ENCODE assay signal across 26 cellular contexts in the genomic region with DNA sequence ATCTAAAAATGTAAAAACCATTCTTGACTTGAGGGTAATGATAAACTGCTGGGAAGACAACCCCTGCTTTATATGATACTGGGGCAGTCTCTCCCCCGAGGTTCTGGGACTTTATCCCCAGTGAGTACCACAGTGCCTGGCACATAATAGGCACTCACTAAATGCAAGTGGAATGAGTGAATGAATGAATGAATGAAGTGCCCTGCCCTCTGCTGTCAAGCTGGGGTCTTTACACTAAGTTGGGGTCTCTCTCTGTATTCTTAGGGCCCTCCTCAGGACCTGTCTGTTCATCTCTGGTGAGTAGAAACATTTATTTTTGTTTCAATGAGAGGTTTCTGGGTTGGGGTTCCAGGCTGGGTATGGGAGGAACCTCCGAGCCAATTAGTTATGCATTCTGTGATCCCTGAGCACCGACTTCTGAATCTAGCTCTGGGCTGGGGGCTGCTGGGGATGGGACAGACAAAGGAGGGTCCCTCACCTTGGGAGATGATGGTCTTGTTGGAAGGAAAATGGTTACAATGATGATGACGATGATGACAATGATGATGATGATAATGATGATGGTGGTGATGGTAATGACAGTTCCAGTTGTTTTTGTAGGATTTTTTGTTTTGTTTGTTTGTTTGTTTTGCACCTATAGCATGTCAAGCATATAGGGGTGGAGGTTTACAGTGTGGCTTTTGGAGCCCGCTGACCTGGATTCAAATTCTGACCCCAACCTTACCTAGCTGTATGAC. TPM values are rescaled to one million over a fixed set of nuclear protein-coding genes. Genes with fewer than 3 reads are reported as not detected.
A peak's percentile ranks its signal among the peaks of the same experiment; 100 is the strongest.
DNase-seq lines count a peak whose midpoint lies in the region; ATAC-seq, FAIRE-seq and TF ChIP-seq lines count a peak whose summit lies in the region.
"Had no signal": no experiment of that assay in that cellular context is flagged by ENCODE, and none has a peak within 500 bp of the region (broad histone marks: within the 10 kb centered on the region; RNA-seq: fewer than 3 reads in every experiment).

No MANE protein-coding gene starts in this region.

- CTCF ChIA-PET in CD4-positive, alpha-beta T cell (lab: Charles Lee): interaction anchor here (1.2 kb wide), 1 partner anchor 20 kb away, joined by 3 read pairs; no protein-coding TSS in a partner anchor
- CTCF ChIA-PET in activated CD8-positive, alpha-beta T cell treated with anti-CD3 and anti-CD28 coated beads, Interleukin-2, amount 10 ng/mL, durations not matched to agents 7 days and 5 days (lab: Charles Lee): no interaction called here
- CTCF ChIA-PET in HepG2 (lab: Yijun Ruan, JAX; ENCODE audit: low intra/inter-chr PET ratio, low total read pairs): no interaction called here

- H3K9ac ChIP-seq in HepG2 (ENCODE audit: insufficient read depth, low read depth, low read length): no peak overlapping the region

- peaks cover 5% of the 10 kb centered on the region for H3K4me1 Mint-ChIP-seq in T-helper 1 cell treated with Interleukin-12 subunit alpha and Interleukin-12 subunit beta and Interleukin-4 antibody, amounts not matched to agents 30 μg/mL and 1 μg/mL, for 36 hours (ENCODE audit: low read depth)
- peaks cover 7% of the 10 kb centered on the region for H3K4me1 Mint-ChIP-seq in CD4-positive, alpha-beta T cell (ENCODE audit: low read depth)
- H3K4me1 Mint-ChIP-seq in activated CD8-positive, alpha-beta T cell treated with anti-CD3 and anti-CD28 coated beads, Interleukin-2, amount 10 ng/mL, durations not matched to agents 7 days and 5 days (ENCODE audit: low read depth): peaks cover 2% of the 10 kb centered on the region

- no peak overlapping the region for H3K27ac ChIP-seq in CD4-positive, alpha-beta T cell (ENCODE audit: low read depth, low read length)
- no peak overlapping the region for H3K27ac ChIP-seq in HepG2 (ENCODE audit: extremely low read length, insufficient read depth, low read length)
- H3K27ac ChIP-seq: 22Rv1, body of pancreas, thoracic aorta had no signal

- POLR2A ChIA-PET in CD4-positive, alpha-beta T cell (lab: Charles Lee): interaction anchor here (1.0 kb wide), 1 partner anchor 105 kb away, joined by 4 read pairs; no protein-coding TSS in a partner anchor
- POLR2A ChIA-PET in activated CD8-positive, alpha-beta T cell treated with anti-CD3 and anti-CD28 coated beads, Interleukin-2, amount 10 ng/mL, durations not matched to agents 7 days and 5 days (lab: Charles Lee): no interaction called here
- POLR2A ChIA-PET in HepG2 (lab: Yijun Ruan, JAX): no interaction called here

- intact Hi-C loops in CD4-positive, alpha-beta T cell (cut with DNase I, micrococcal nuclease): no loop called here
- intact Hi-C loops in HepG2 (cut with micrococcal nuclease; ENCODE audit: unreplicated experiment): no loop called here

- H3K27me3 ChIP-seq in CD4-positive, alpha-beta T cell (ENCODE audit: control insufficient read depth, insufficient read depth, low read length): no peaks in the 10 kb centered on the region
- no peaks in the 10 kb centered on the region for H3K27me3 ChIP-seq in HepG2 (ENCODE audit: control insufficient read depth in 1 of 2, insufficient read depth in 2 of 2, low read length in 2 of 2)
- H3K27me3 ChIP-seq: body of pancreas had no signal

- H2AFZ ChIP-seq in HepG2 (ENCODE audit: low read length): no peak overlapping the region

- H3K79me2 ChIP-seq in HepG2 (ENCODE audit: insufficient read depth, low read length): no peaks in the 10 kb centered on the region

- no peak for TF ChIP-seq RAD21 in HepG2 (CRISPR knock-in tag; IDR thresholded peaks at IDR 0.05)

- no peaks in the 10 kb centered on the region for H3K9me3 ChIP-seq in CD4-positive, alpha-beta T cell (ENCODE audit: control insufficient read depth, low read length)
- no peaks in the 10 kb centered on the region for H3K9me3 ChIP-seq in HepG2 (ENCODE audit: low read length)
- H3K9me3 ChIP-seq: body of pancreas, thoracic aorta had no signal

- no peak for TF ChIP-seq CTCF in CD4-positive, alpha-beta T cell (IDR thresholded peaks at IDR 0.05)
- TF ChIP-seq CTCF in HepG2 (CRISPR knock-in tag; IDR thresholded peaks at IDR 0.05): no peak

- H3K36me3 Mint-ChIP-seq in T-helper 1 cell treated with Interleukin-12 subunit alpha and Interleukin-12 subunit beta and Interleukin-4 antibody, amounts not matched to agents 30 μg/mL and 1 μg/mL, for 36 hours (ENCODE audit: low read depth): peaks cover 23% of the 10 kb centered on the region
- peaks cover 58% of the 10 kb centered on the region for H3K36me3 Mint-ChIP-seq in CD4-positive, alpha-beta T cell (ENCODE audit: low read depth)
- H3K36me3 Mint-ChIP-seq in activated CD8-positive, alpha-beta T cell treated with anti-CD3 and anti-CD28 coated beads, Interleukin-2, amount 10 ng/mL, durations not matched to agents 7 days and 5 days (ENCODE audit: low read depth): peaks cover 37% of the 10 kb centered on the region

- FAIRE-seq in HepG2 (lab: Jason Lieb, UNC): no peak
- FAIRE-seq: urothelium cell line had no signal

- no peak overlapping the region for H3K4me3 ChIP-seq in HepG2 (replicated peaks in 1 of 3; ENCODE audit: insufficient read depth in 1 of 3, low read depth in 2 of 3, low read length in 3 of 3)
- H3K4me3 ChIP-seq: body of pancreas, thoracic aorta had no signal

- no peak for DNase-seq in T-helper 1 cell
- DNase-seq in CD4-positive, alpha-beta T cell: no peak
- no peak for DNase-seq in activated CD8-positive, alpha-beta T cell treated with anti-CD3 and anti-CD28 coated beads, Interleukin-2, amount 10 ng/mL, durations not matched to agents 7 days and 5 days
- DNase-seq in HepG2 (ENCODE audit: low spot score): no peak
- no peak for DNase-seq in NCI-H69 (lab: John Stamatoyannopoulos, UW)
- no peak for DNase-seq in activated gamma-delta T cell (lab: John Stamatoyannopoulos, UW)
- DNase-seq: body of pancreas; cerebellar nuclear complex; DMS 273 treated with DMSO at 0.1 percent for 48 hours; GOT3; left ventricle myocardium superior; NCI-H1048; NCI-H187; NCI-H2171 treated with DMSO at 0.1 percent for 48 hours; NCI-H524; NK-92 treated with Interleukin-12 subunit alpha and Interleukin-12 subunit beta, amount 100 ng/mL, for 24 hours; Right ventricle myocardium superior; stimulated activated naive CD8-positive, alpha-beta T cell treated with anti-CD3 and anti-CD28 coated beads, Interleukin-15, Interleukin-2, amounts not matched to agents 100 U/mL and 50 U/mL, for 24 hours; T1000 had no signal

- in situ Hi-C loops in HepG2 (cut with HindIII; ENCODE audit: extremely low pct_ligation_motif_present, low pct_unique_long_range_greater_than_20kb): no loop called here

- 15% methylated on average over 5 of the region's 5 CpGs for WGBS in HepG2 (ENCODE audit: low lambda C conversion rate)

- no peak overlapping the region for H3K4me2 ChIP-seq in HepG2 (ENCODE audit: low read depth, low read length)

- no peaks in the 10 kb centered on the region for H3K27me3 Mint-ChIP-seq in T-helper 1 cell treated with Interleukin-12 subunit alpha and Interleukin-12 subunit beta and Interleukin-4 antibody, amounts not matched to agents 30 μg/mL and 1 μg/mL, for 36 hours (ENCODE audit: low read depth)
- no peaks in the 10 kb centered on the region for H3K27me3 Mint-ChIP-seq in CD4-positive, alpha-beta T cell
- H3K27me3 Mint-ChIP-seq in activated CD8-positive, alpha-beta T cell treated with anti-CD3 and anti-CD28 coated beads, Interleukin-2, amount 10 ng/mL, durations not matched to agents 7 days and 5 days (ENCODE audit: low read depth): no peaks in the 10 kb centered on the region

- TF ChIP-seq POLR2A in HepG2 (IDR thresholded peaks at IDR 0.05; ENCODE audit: insufficient read depth in 1 of 2, low read depth in 2 of 2, low read length in 2 of 2): no peak

- no peak for TF ChIP-seq EP300 in HepG2 (IDR thresholded peaks at IDR 0.05; ENCODE audit: low read depth in 2 of 2, low read length in 2 of 2)
- TF ChIP-seq EP300 in HepG2 (CRISPR knock-in tag; IDR thresholded peaks at IDR 0.05; ENCODE audit: borderline replicate concordance): no peak

- H3K36me3 ChIP-seq in HepG2 (replicated peaks in 1 of 2; ENCODE audit: control insufficient read depth in 1 of 2, insufficient read depth in 2 of 2, low read length in 2 of 2): no peaks in the 10 kb centered on the region
- H3K36me3 ChIP-seq: thoracic aorta had no signal

- H4K20me1 ChIP-seq in HepG2 (ENCODE audit: insufficient read depth, low read length): no peaks in the 10 kb centered on the region

- H3K4me1 ChIP-seq in HepG2 (ENCODE audit: insufficient read depth, low read length): no peaks in the 10 kb centered on the region
- H3K4me1 ChIP-seq: body of pancreas had no signal

- no TSS peak for BruUV-seq in HepG2 (replicated peaks; lab: Mats Ljungman, UMichigan)

- H3K27ac Mint-ChIP-seq in T-helper 1 cell treated with Interleukin-12 subunit alpha and Interleukin-12 subunit beta and Interleukin-4 antibody, amounts not matched to agents 30 μg/mL and 1 μg/mL, for 36 hours: peak overlapping the region; percentile 27
- H3K27ac Mint-ChIP-seq in CD4-positive, alpha-beta T cell: peak overlapping the region; percentile 29
- H3K27ac Mint-ChIP-seq in activated CD8-positive, alpha-beta T cell treated with anti-CD3 and anti-CD28 coated beads, Interleukin-2, amount 10 ng/mL, durations not matched to agents 7 days and 5 days: peak overlapping the region; percentile 36
- H3K27ac Mint-ChIP-seq: WTC11 had no signal

- ATAC-seq in CD4-positive, alpha-beta T cell (ENCODE audit: poor library complexity): no peak
- ATAC-seq in activated CD8-positive, alpha-beta T cell treated with anti-CD3 and anti-CD28 coated beads, Interleukin-2, amount 10 ng/mL, durations not matched to agents 7 days and 5 days: no peak
- ATAC-seq in HepG2: no peak
- ATAC-seq in HG02970 (IDR thresholded peaks at IDR 0.05; ENCODE audit: low FRiP score, unreplicated experiment): no peak
- ATAC-seq: body of pancreas; left ventricle myocardium superior; stimulated activated naive CD8-positive, alpha-beta T cell treated with anti-CD3 and anti-CD28 coated beads, Interleukin-15, Interleukin-2, amounts not matched to agents 100 U/mL and 50 U/mL, for 24 hours; WTC11 had no signal

- no peaks in the 10 kb centered on the region for H3K9me3 Mint-ChIP-seq in T-helper 1 cell treated with Interleukin-12 subunit alpha and Interleukin-12 subunit beta and Interleukin-4 antibody, amounts not matched to agents 30 μg/mL and 1 μg/mL, for 36 hours
- no peaks in the 10 kb centered on the region for H3K9me3 Mint-ChIP-seq in CD4-positive, alpha-beta T cell
- H3K9me3 Mint-ChIP-seq in activated CD8-positive, alpha-beta T cell treated with anti-CD3 and anti-CD28 coated beads, Interleukin-2, amount 10 ng/mL, durations not matched to agents 7 days and 5 days (ENCODE audit: insufficient read depth): no peaks in the 10 kb centered on the region

- no peak overlapping the region for H3K4me3 Mint-ChIP-seq in T-helper 1 cell treated with Interleukin-12 subunit alpha and Interleukin-12 subunit beta and Interleukin-4 antibody, amounts not matched to agents 30 μg/mL and 1 μg/mL, for 36 hours
- no peak overlapping the region for H3K4me3 Mint-ChIP-seq in CD4-positive, alpha-beta T cell
- no peak overlapping the region for H3K4me3 Mint-ChIP-seq in activated CD8-positive, alpha-beta T cell treated with anti-CD3 and anti-CD28 coated beads, Interleukin-2, amount 10 ng/mL, durations not matched to agents 7 days and 5 days
- H3K4me3 Mint-ChIP-seq: WTC11 had no signal

RNA-seq across cellular contexts. Expression of gene ADGRE1, which starts 44.3 kb away (rescaled TPM):
- 1 to 10 TPM; 5.4 to 6.0 TPM for total RNA-seq in CD4-positive, alpha-beta T cell
- under 1 TPM; 0.47 to 0.50 TPM for total RNA-seq in activated CD8-positive, alpha-beta T cell treated with anti-CD3 and anti-CD28 coated beads, Interleukin-2, amount 10 ng/mL, durations not matched to agents 7 days and 5 days
- total RNA-seq in HepG2 (2016; rRNA removed; fragmentation: Illumina TruSeq; extraction: Trizol): not detected in 2 replicates
- not detected in 2 replicates for total RNA-seq in HepG2 (2016; cell fraction: cytosol; rRNA removed; fragmentation: Illumina TruSeq; extraction: Trizol; ENCODE audit: low read depth)
- total RNA-seq in HepG2 (2016; cell fraction: insoluble cytoplasmic fraction; rRNA removed; fragmentation: Illumina TruSeq; extraction: Trizol): not detected in 2 replicates
- total RNA-seq in HepG2 (2016; cell fraction: membrane; rRNA removed; fragmentation: Illumina TruSeq; extraction: Trizol): not detected in 2 replicates
- not detected in 2 replicates for total RNA-seq in HepG2 (2016; cell fraction: nucleus; rRNA removed; fragmentation: Illumina TruSeq; extraction: Trizol)
- polyA plus RNA-seq in HepG2 (2011; rRNA removed): not detected in 2 replicates
- polyA plus RNA-seq in HepG2 (2011; cell fraction: cytosol; rRNA removed): 0.01 TPM in 1 of 2 replicates, not detected in the other
- polyA plus RNA-seq in HepG2 (2011; cell fraction: nucleus; rRNA removed): not detected in 2 replicates
- polyA plus RNA-seq in HepG2 (2012): not detected in 2 replicates
- not detected in 2 replicates for polyA plus RNA-seq in HepG2 (2016; cell fraction: cytosol; fragmentation: Illumina TruSeq; extraction: Trizol; ENCODE audit: low read depth)
- not detected in 2 replicates for polyA plus RNA-seq in HepG2 (2016; cell fraction: insoluble cytoplasmic fraction; fragmentation: Illumina TruSeq; extraction: Trizol; ENCODE audit: low read depth)
- not detected in 2 replicates for polyA plus RNA-seq in HepG2 (2016; cell fraction: membrane; fragmentation: Illumina TruSeq; extraction: Trizol; ENCODE audit: low read depth)
- not detected in 2 replicates for polyA plus RNA-seq in HepG2 (2016; cell fraction: nucleus; fragmentation: Illumina TruSeq; extraction: Trizol; ENCODE audit: insufficient read depth, low read depth)
- polyA minus RNA-seq in HepG2 (2011; rRNA and poly(A)+ RNA removed; ENCODE audit: low replicate concordance): 0.84 TPM in 1 of 2 replicates, not detected in the other
- polyA minus RNA-seq in HepG2 (2011; cell fraction: cytosol; rRNA and poly(A)+ RNA removed): not detected in 2 replicates
- polyA minus RNA-seq in HepG2 (2011; cell fraction: nucleus; rRNA and poly(A)+ RNA removed): not detected in 2 replicates
- total RNA-seq: glomerular endothelial cell, WTC11 had no signal
